Comparison of ENCODE assay signal across 20 cellular contexts in the genomic region with DNA sequence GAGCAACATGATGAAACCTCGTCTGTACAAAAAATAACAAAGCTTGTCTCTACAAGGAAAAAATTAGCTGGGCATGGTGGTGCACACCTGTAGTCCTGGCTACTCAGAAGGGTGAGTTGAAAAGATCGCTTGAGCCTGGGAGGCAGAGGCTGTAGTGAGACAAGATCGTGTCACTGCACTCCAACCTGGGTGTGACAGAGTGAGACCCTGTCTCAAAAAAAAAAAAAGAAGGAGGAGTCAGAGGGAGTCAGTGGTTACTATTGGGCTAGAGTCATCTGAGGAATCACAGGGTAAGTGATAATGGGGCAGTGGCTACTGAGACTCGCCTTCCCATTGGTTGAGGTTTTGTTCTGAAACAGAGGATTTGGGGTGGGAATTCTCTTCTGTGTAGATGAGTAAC. TPM values are rescaled to one million over a fixed set of nuclear protein-coding genes. Genes with fewer than 3 reads are reported as not detected.
DNase-seq lines count a peak whose midpoint lies in the region; ATAC-seq and TF ChIP-seq lines count a peak whose summit lies in the region.
"Had no signal": no experiment of that assay in that cellular context is flagged by ENCODE, and none has a peak within 500 bp of the region (broad histone marks: within the 10 kb centered on the region; RNA-seq: fewer than 3 reads in every experiment).

No MANE protein-coding gene starts in this region.

- H3K79me2 ChIP-seq in Karpas-422 (ENCODE audit: low read length), result peaks cover 30% of the 10 kb centered on the region
- H3K79me2 ChIP-seq in neural progenitor cell (ENCODE audit: low read depth), result peaks cover 19% of the 10 kb centered on the region

- H3F3A ChIP-seq in neural progenitor cell (ENCODE audit: low read depth), result peaks cover 49% of the 10 kb centered on the region

- H3K27me3 ChIP-seq in Karpas-422 (ENCODE audit: low read length), result no peaks in the 10 kb centered on the region
- no peaks in the 10 kb centered on the region for H3K27me3 ChIP-seq in neural progenitor cell
- H3K27me3 ChIP-seq: BE2C, colonic mucosa, gastroesophageal sphincter, SJSA1, uterus had no signal

- H3K4me1 ChIP-seq in Karpas-422 (ENCODE audit: low read length) (peaks cover 46% of the 10 kb centered on the region), neural progenitor cell (peaks cover 19% of the 10 kb centered on the region)

- H3K27ac ChIP-seq in Karpas-422 (ENCODE audit: low read length), result no peak overlapping the region
- H3K27ac ChIP-seq in neural progenitor cell, result no peak overlapping the region
- H3K27ac ChIP-seq: colonic mucosa, gastroesophageal sphincter, parathyroid adenoma, SJSA1, uterus had no signal

- H3K4me2 ChIP-seq in Karpas-422 (ENCODE audit: low read depth, low read length, poor library complexity, severe bottlenecking), result no peak overlapping the region
- H3K4me2 ChIP-seq in neural progenitor cell, result peak overlapping the region; percentile 13
- H3K4me2 ChIP-seq: smooth muscle cell had no signal

- H3K36me3 ChIP-seq in Karpas-422 (ENCODE audit: insufficient read depth, low read length), result peaks cover 22% of the 10 kb centered on the region
- peaks cover 4% of the 10 kb centered on the region for H3K36me3 ChIP-seq in neural progenitor cell
- H3K36me3 ChIP-seq: colonic mucosa, uterus had no signal

- peaks cover 4 to 9% of the 10 kb centered on the region in 2 donors for H3K36me3 Mint-ChIP-seq in activated T-cell treated with anti-CD3 and anti-CD28 coated beads, Interleukin-2, amount 50 U/mL, for 72 hours (ENCODE audit: insufficient read depth in 2 of 2)
- H3K36me3 Mint-ChIP-seq in activated naive CD8-positive, alpha-beta T cell treated with anti-CD3 and anti-CD28 coated beads, Interleukin-2, amount 50 U/mL, for 24 hours (ENCODE audit: low read depth), result peaks cover 32% of the 10 kb centered on the region
- peaks cover 13% of the 10 kb centered on the region for H3K36me3 Mint-ChIP-seq in neural progenitor cell

- no peaks in the 10 kb centered on the region for H3K9me2 ChIP-seq in Karpas-422 (replicated peaks; ENCODE audit: insufficient read depth, low read length)

- peaks cover 17% of the 10 kb centered on the region for H4K20me1 ChIP-seq in Karpas-422 (ENCODE audit: insufficient read depth, low read depth, low read length)
- H4K20me1 ChIP-seq in neural progenitor cell (ENCODE audit: low read depth), result peaks cover 14% of the 10 kb centered on the region

- H3K4me3 ChIP-seq in Karpas-422 (ENCODE audit: low read length) (no peak overlapping the region), neural progenitor cell (no peak overlapping the region)
- H3K4me3 ChIP-seq: colonic mucosa, gastroesophageal sphincter, SJSA1, smooth muscle cell, uterus had no signal

- no peaks in the 10 kb centered on the region for H3K9me3 ChIP-seq in Karpas-422 (ENCODE audit: low read length)
- no peaks in the 10 kb centered on the region for H3K9me3 ChIP-seq in neural progenitor cell (ENCODE audit: low read depth)
- H3K9me3 ChIP-seq: BE2C, colonic mucosa, gastroesophageal sphincter, uterus had no signal

- no peaks in the 10 kb centered on the region for H3K27me3 Mint-ChIP-seq in activated T-cell treated with anti-CD3 and anti-CD28 coated beads, Interleukin-2, amount 50 U/mL, for 72 hours (ENCODE audit: low read depth)
- H3K27me3 Mint-ChIP-seq in activated naive CD8-positive, alpha-beta T cell treated with anti-CD3 and anti-CD28 coated beads, Interleukin-2, amount 50 U/mL, for 24 hours, result peaks cover 3% of the 10 kb centered on the region
- H3K27me3 Mint-ChIP-seq in neural progenitor cell (ENCODE audit: insufficient read depth, low read depth), result peaks cover 10% of the 10 kb centered on the region

- H3K27ac Mint-ChIP-seq in activated T-cell treated with anti-CD3 and anti-CD28 coated beads, Interleukin-2, amount 50 U/mL, for 72 hours, result no peak overlapping the region
- peak overlapping the region; percentile 14 for H3K27ac Mint-ChIP-seq in activated naive CD8-positive, alpha-beta T cell treated with anti-CD3 and anti-CD28 coated beads, Interleukin-2, amount 50 U/mL, for 24 hours
- peak overlapping the region; percentile 87 for H3K27ac Mint-ChIP-seq in neural progenitor cell

- TF ChIP-seq CTCF in neural progenitor cell (IDR thresholded peaks at IDR 0.05), result no peak

- DNase-seq in activated T-cell treated with anti-CD3 and anti-CD28 coated beads, Interleukin-2, amount 50 U/mL, for 72 hours, result no peak
- no peak for DNase-seq in activated T-cell treated with anti-CD3 and anti-CD28 coated beads, Interleukin-2, amount 50 U/mL, for 48 hours
- no peak for DNase-seq in Karpas-422
- DNase-seq in activated naive CD8-positive, alpha-beta T cell treated with anti-CD3 and anti-CD28 coated beads, Interleukin-2, amount 50 U/mL, for 24 hours, result no peak
- DNase-seq in neural progenitor cell (ENCODE audit: low spot score), result peak; percentile 52
- no peak for DNase-seq in NCI-H2227 (lab: John Stamatoyannopoulos, UW; ENCODE audit: unreplicated experiment)
- no peak for DNase-seq in NCI-H2029 treated with DMSO at 0.1 percent for 48 hours (lab: John Stamatoyannopoulos, UW)
- DNase-seq in amygdala (lab: John Stamatoyannopoulos, UW), result no peak
- DNase-seq: aorta; BE2C; colonic mucosa; DMS79 treated with DMSO at 0.1 percent for 48 hours; NCI-H1092; NCI-H2227 treated with DMSO at 0.1 percent for 48 hours; stimulated activated naive CD4-positive, alpha-beta T cell treated with Interleukin-2 at 50 U/mL for 16 hours; uterus had no signal

- no peaks in the 10 kb centered on the region for H3K9me3 Mint-ChIP-seq in activated T-cell treated with anti-CD3 and anti-CD28 coated beads, Interleukin-2, amount 50 U/mL, for 72 hours
- H3K9me3 Mint-ChIP-seq in activated naive CD8-positive, alpha-beta T cell treated with anti-CD3 and anti-CD28 coated beads, Interleukin-2, amount 50 U/mL, for 24 hours, result no peaks in the 10 kb centered on the region
- no peaks in the 10 kb centered on the region for H3K9me3 Mint-ChIP-seq in neural progenitor cell

- H2AFZ ChIP-seq in Karpas-422 (ENCODE audit: low read length) (no peak overlapping the region), neural progenitor cell (replicated peaks) (no peak overlapping the region)
- H2AFZ ChIP-seq: parathyroid adenoma had no signal

- H3K4me3 Mint-ChIP-seq in activated T-cell treated with anti-CD3 and anti-CD28 coated beads, Interleukin-2, amount 50 U/mL, for 72 hours, result peak overlapping the region; percentile 7 to 21
- peak overlapping the region; percentile 15 for H3K4me3 Mint-ChIP-seq in activated naive CD8-positive, alpha-beta T cell treated with anti-CD3 and anti-CD28 coated beads, Interleukin-2, amount 50 U/mL, for 24 hours
- peak overlapping the region; percentile 60 for H3K4me3 Mint-ChIP-seq in neural progenitor cell

- peaks cover 73% of the 10 kb centered on the region for H3K4me1 Mint-ChIP-seq in activated T-cell treated with anti-CD3 and anti-CD28 coated beads, Interleukin-2, amount 50 U/mL, for 72 hours (ENCODE audit: low read depth)
- H3K4me1 Mint-ChIP-seq in activated naive CD8-positive, alpha-beta T cell treated with anti-CD3 and anti-CD28 coated beads, Interleukin-2, amount 50 U/mL, for 24 hours, result peaks cover 57% of the 10 kb centered on the region
- peaks cover 44% of the 10 kb centered on the region for H3K4me1 Mint-ChIP-seq in neural progenitor cell

- no peak for ATAC-seq in activated T-cell treated with anti-CD3 and anti-CD28 coated beads, Interleukin-2, amount 50 U/mL, for 72 hours (replicated peaks in 1 of 2)
- no peak for ATAC-seq in activated naive CD8-positive, alpha-beta T cell treated with anti-CD3 and anti-CD28 coated beads, Interleukin-2, amount 50 U/mL, for 24 hours
- ATAC-seq: gastroesophageal sphincter had no signal

- H3K9ac ChIP-seq in Karpas-422 (ENCODE audit: low read length), result peak overlapping the region; percentile 35; the same call in 1 of the 2 replicates
- no peak overlapping the region for H3K9ac ChIP-seq in neural progenitor cell
- H3K9ac ChIP-seq: parathyroid adenoma had no signal

RNA-seq across cellular contexts. Expression of a gene that starts 1.9 kb away (rescaled TPM):
- total RNA-seq in activated T-cell treated with anti-CD3 and anti-CD28 coated beads, Interleukin-2, amount 50 U/mL, for 72 hours, result 100 to 1,000 TPM; 240 to 282 TPM
- total RNA-seq in Karpas-422 (2014; rRNA removed; shearing (Covaris generic); ENCODE audit: low replicate concordance), result 219 and 234 TPM in 2 replicates
- 109 and 224 TPM in 2 replicates for total RNA-seq in neural progenitor cell (ENCODE audit: low replicate concordance)

RNA-seq across cellular contexts. Expression of a gene that starts 41.1 kb away (rescaled TPM):
- 10 to 100 TPM; 23.2 to 34.4 TPM for total RNA-seq in activated T-cell treated with anti-CD3 and anti-CD28 coated beads, Interleukin-2, amount 50 U/mL, for 72 hours
- 38.1 and 38.7 TPM in 2 replicates for total RNA-seq in Karpas-422 (2014; rRNA removed; shearing (Covaris generic); ENCODE audit: low replicate concordance)
- 15.2 and 26.9 TPM in 2 replicates for total RNA-seq in neural progenitor cell (ENCODE audit: low replicate concordance)
